8 cellular contexts compared by ENCODE assay signal in genomic region chr10:30687698-30688213, GRCh38. TPM values are rescaled to one million over a fixed set of nuclear protein-coding genes. Genes with fewer than 3 reads are reported as not detected.
DNase-seq lines count a peak whose midpoint lies in the region; ATAC-seq and TF ChIP-seq lines count a peak whose summit lies in the region.

No MANE protein-coding gene starts in this region.

- H3K4me3 ChIP-seq in right lobe of liver = no peak overlapping the region

- H3K27ac ChIP-seq in right lobe of liver = no peak overlapping the region

- TF ChIP-seq POLR2A in right lobe of liver (IDR thresholded peaks at IDR 0.05) = no peak

- no peaks in the 10 kb centered on the region for H3K4me1 ChIP-seq in right lobe of liver

- no peaks in the 10 kb centered on the region for H3K36me3 ChIP-seq in right lobe of liver

- no peaks in the 10 kb centered on the region for H3K9me3 ChIP-seq in right lobe of liver

- no peaks in the 10 kb centered on the region for H3K27me3 ChIP-seq in right lobe of liver

- intact Hi-C loops in right lobe of liver (cut with DNase I) = no loop called here

- peak; percentile 72 to 98 (median 92) for TF ChIP-seq CTCF in right lobe of liver (IDR thresholded peaks at IDR 0.05)

- peak; percentile 85 for DNase-seq in GM03348 (ENCODE audit: low spot score)
- peak; percentile 36 to 73 for DNase-seq in NCI-H526 (lab: John Stamatoyannopoulos, UW)
- peak; percentile 63 to 74 for DNase-seq in activated CD4-positive, alpha-beta T cell treated with anti-CD3 and anti-CD28 coated beads, Interleukin-2, amount 50 U/mL, for 24 hours (ENCODE audit: low read depth in 1 of 2, low spot score in 1 of 2)
- DNase-seq in dedifferentiated amniotic fluid mesenchymal stem cell (ENCODE audit: extremely low spot score) = peak; percentile 61
- DNase-seq in right lobe of liver = peak; percentile 77 to 81 (median 80)
- peak; percentile 66 to 81 (median 79) for DNase-seq in stimulated activated CD4-positive, alpha-beta T cell treated with anti-CD3 and anti-CD28 coated beads, TNF-alpha, amount 100 ng/mL, for 48 hours (ENCODE audit: low read depth in 3 of 3)

- WGBS in right lobe of liver (ENCODE audit: insufficient coverage, low coverage, low lambda C conversion rate, missing lambda C conversion rate) = 0% methylated on average over 7 of the region's 7 CpGs

- ATAC-seq in HG02840 (IDR thresholded peaks at IDR 0.05; ENCODE audit: low FRiP score, unreplicated experiment) (peak; percentile 66), right lobe of liver (peak; percentile 93 to 99 (median 98)), HG03025 (IDR thresholded peaks at IDR 0.05; ENCODE audit: low FRiP score, unreplicated experiment) (no peak)

RNA-seq across cellular contexts. Expression of gene LYZL2, which starts 58.2 kb away (rescaled TPM):
- not detected for total RNA-seq in right lobe of liver
